In genomic region chr12:51827925-51828818, GRCh38 we compare ENCODE assay signal across 8 cellular contexts.
DNase-seq lines count a peak whose midpoint lies in the region; ATAC-seq and TF ChIP-seq lines count a peak whose summit lies in the region.

No MANE protein-coding gene starts in this region.

- ATAC-seq in HG03039 (IDR thresholded peaks at IDR 0.05; ENCODE audit: unreplicated experiment) (no peak), GM18870 (IDR thresholded peaks at IDR 0.05; ENCODE audit: unreplicated experiment) (no peak)

- H3K4me3 ChIP-seq in OCI-LY3 (ENCODE audit: low read length), result no peak overlapping the region
- H3K4me3 ChIP-seq in choroid plexus epithelial cell (ENCODE audit: low read depth, low read length), result no peak overlapping the region
- no peak overlapping the region for H3K4me3 ChIP-seq in tibial artery

- H3K9me3 ChIP-seq in OCI-LY3 (ENCODE audit: insufficient read depth, low read length) (no peaks in the 10 kb centered on the region), tibial artery (no peaks in the 10 kb centered on the region)

- H2AFZ ChIP-seq in OCI-LY3 (ENCODE audit: low read depth, low read length), result peak overlapping the region; percentile 40; the same call in 1 of the 2 replicates

- intact Hi-C loops in tibial artery (cut with DNase I; ENCODE audit: low total_unique reads), result no loop called here

- H3K36me3 ChIP-seq in OCI-LY3 (replicated peaks; ENCODE audit: low read depth, low read length) (no peaks in the 10 kb centered on the region), tibial artery (no peaks in the 10 kb centered on the region)

- H3K9ac ChIP-seq in OCI-LY3 (ENCODE audit: low read length), result no peak overlapping the region

- no peaks in the 10 kb centered on the region for H3K79me2 ChIP-seq in OCI-LY3 (ENCODE audit: low read length)

- no peaks in the 10 kb centered on the region for H4K20me1 ChIP-seq in OCI-LY3 (ENCODE audit: insufficient read depth, low read length)

- no peak overlapping the region for H3K4me2 ChIP-seq in OCI-LY3 (ENCODE audit: low read length)

- peak; percentile 71 for DNase-seq in ELR (ENCODE audit: low read depth)
- peak; percentile 31 for DNase-seq in choroid plexus epithelial cell (ENCODE audit: low read depth)
- DNase-seq in retina, result peak; percentile 10
- no peak for DNase-seq in tibial artery
- DNase-seq in amygdala (lab: John Stamatoyannopoulos, UW), result no peak

- H3K4me1 ChIP-seq in OCI-LY3 (ENCODE audit: low read length) (peaks cover 15% of the 10 kb centered on the region), tibial artery (peaks cover 0 to 3% (median 0%) of the 10 kb centered on the region in 4 donors)

- TF ChIP-seq CTCF in OCI-LY3 (IDR thresholded peaks at IDR 0.05; ENCODE audit: low read depth, low read length) (no peak), choroid plexus epithelial cell (conservative IDR thresholded peaks at IDR 0.05; ENCODE audit: low read depth, low read length) (no peak), tibial artery (IDR thresholded peaks at IDR 0.05) (no peak)

- H3K27me3 ChIP-seq in OCI-LY3 (ENCODE audit: low read depth, low read length), result peaks cover 26% of the 10 kb centered on the region
- peaks cover 0 to 32% of the 10 kb centered on the region in 2 donors for H3K27me3 ChIP-seq in tibial artery

- H3K27ac ChIP-seq in OCI-LY3 (ENCODE audit: low read length), result no peak overlapping the region
- H3K27ac ChIP-seq in tibial artery, result no peak overlapping the region

Comparison
In these comparisons a context has a peak if more than half of its experiments do, and no peak if none do; other contexts are left out.
1. DNase-seq: peak in ELR (single experiment), choroid plexus epithelial cell (single experiment) and retina (single experiment); none in tibial artery (0 of 2) and amygdala (0 of 56).